In the genomic region with DNA sequence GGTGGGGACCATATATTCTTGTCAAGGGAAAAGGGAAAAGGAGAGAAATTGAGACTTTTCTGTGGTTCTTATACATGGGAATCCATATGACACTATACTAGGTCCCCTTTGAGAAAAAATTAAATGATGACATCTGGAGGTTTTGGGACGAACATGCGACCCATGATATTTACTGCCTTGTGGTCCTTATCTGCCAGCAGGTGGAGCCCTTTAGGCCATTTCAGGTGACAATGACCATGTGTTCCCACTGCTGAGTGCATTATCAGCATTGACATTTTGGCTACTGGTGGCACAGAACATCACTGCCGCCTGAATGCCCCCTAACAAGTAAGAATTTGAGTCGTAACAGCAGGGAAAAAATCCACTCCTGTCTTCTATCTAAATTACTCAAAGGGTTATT, we compare ENCODE assay signal across 8 cellular contexts.
DNase-seq lines count a peak whose midpoint lies in the region; ATAC-seq and TF ChIP-seq lines count a peak whose summit lies in the region.

No MANE protein-coding gene starts in this region.

- ATAC-seq in esophagus mucosa (no peak), HG02840 (IDR thresholded peaks at IDR 0.05; ENCODE audit: low FRiP score, unreplicated experiment) (no peak)
- ATAC-seq in activated T-helper 17 cell treated with anti-CD3 and anti-CD28 coated beads, Interleukin-2, amount 50 U/mL, for 72 hours (replicated peaks) = no peak

- no peaks in the 10 kb centered on the region for H3K27me3 Mint-ChIP-seq in mesothelial cell of epicardium (ENCODE audit: low read depth)
- no peaks in the 10 kb centered on the region for H3K27me3 Mint-ChIP-seq in activated T-helper 17 cell treated with anti-CD3 and anti-CD28 coated beads, Interleukin-2, amount 50 U/mL, for 72 hours

- CTCF ChIA-PET in HEK293T (lab: Yijun Ruan, JAX) = interaction anchor here (1.0 kb wide), 1 partner anchor 11 kb away, joined by 4 read pairs; no protein-coding TSS in a partner anchor

- TF ChIP-seq CTCF in GM12872 (IDR thresholded peaks at IDR 0.05; ENCODE audit: insufficient read depth, low read depth, low read length) (peak; percentile 72), epithelial cell of esophagus (IDR thresholded peaks at IDR 0.05; ENCODE audit: insufficient read depth, low read depth, low read length, missing control alignments) (peak; percentile 80), mesothelial cell of epicardium (IDR thresholded peaks at IDR 0.05; ENCODE audit: unreplicated experiment) (no peak)

- H3K9me3 Mint-ChIP-seq in mesothelial cell of epicardium = no peaks in the 10 kb centered on the region
- H3K9me3 Mint-ChIP-seq in activated T-helper 17 cell treated with anti-CD3 and anti-CD28 coated beads, Interleukin-2, amount 50 U/mL, for 72 hours = peaks cover 13% of the 10 kb centered on the region

- H3K4me1 Mint-ChIP-seq in mesothelial cell of epicardium = no peaks in the 10 kb centered on the region
- H3K4me1 Mint-ChIP-seq in activated T-helper 17 cell treated with anti-CD3 and anti-CD28 coated beads, Interleukin-2, amount 50 U/mL, for 72 hours = no peaks in the 10 kb centered on the region

- POLR2A ChIA-PET in HEK293T (lab: Yijun Ruan, JAX) = no interaction called here

- no peak overlapping the region for H3K4me3 ChIP-seq in epithelial cell of esophagus (ENCODE audit: low read length)

- no peaks in the 10 kb centered on the region for H3K36me3 Mint-ChIP-seq in mesothelial cell of epicardium
- H3K36me3 Mint-ChIP-seq in activated T-helper 17 cell treated with anti-CD3 and anti-CD28 coated beads, Interleukin-2, amount 50 U/mL, for 72 hours (ENCODE audit: low read depth) = no peaks in the 10 kb centered on the region

- no peak overlapping the region for H3K27ac Mint-ChIP-seq in mesothelial cell of epicardium
- H3K27ac Mint-ChIP-seq in activated T-helper 17 cell treated with anti-CD3 and anti-CD28 coated beads, Interleukin-2, amount 50 U/mL, for 72 hours = no peak overlapping the region

- H3K4me3 Mint-ChIP-seq in mesothelial cell of epicardium = no peak overlapping the region
- H3K4me3 Mint-ChIP-seq in activated T-helper 17 cell treated with anti-CD3 and anti-CD28 coated beads, Interleukin-2, amount 50 U/mL, for 72 hours = no peak overlapping the region

- peak; percentile 33 for DNase-seq in HEK293T (ENCODE audit: extremely low spot score)
- peak; percentile 0 for DNase-seq in NCI-H2171 (lab: John Stamatoyannopoulos, UW)
- DNase-seq in epithelial cell of esophagus (ENCODE audit: low read depth) = peak; percentile 68
- no peak for DNase-seq in mesothelial cell of epicardium (ENCODE audit: low spot score in 2 of 2, unreplicated experiment in 2 of 2)

TF ChIP-seq in HEK293T, 16 proteins besides CTCF, POLR2A, EP300 and RAD21:
- TF ChIP-seq TARDBP (IDR thresholded peaks at IDR 0.05) = no peak
- 0 out of 2 replicates have a peak, but pooled peaks have one; percentile 34 for TF ChIP-seq L3MBTL2 (conservative IDR thresholded peaks at IDR 0.05)
- no peak for TF ChIP-seq ELF4 (IDR thresholded peaks at IDR 0.05)

Comparison
In these comparisons a context has a peak if more than half of its experiments do, and no peak if none do; other contexts are left out.
1. DNase-seq: peak in HEK293T (single experiment), NCI-H2171 (single experiment) and epithelial cell of esophagus (single experiment); none in mesothelial cell of epicardium (0 of 2).